ENCODE assay signal across 14 cellular contexts in the genomic region with DNA sequence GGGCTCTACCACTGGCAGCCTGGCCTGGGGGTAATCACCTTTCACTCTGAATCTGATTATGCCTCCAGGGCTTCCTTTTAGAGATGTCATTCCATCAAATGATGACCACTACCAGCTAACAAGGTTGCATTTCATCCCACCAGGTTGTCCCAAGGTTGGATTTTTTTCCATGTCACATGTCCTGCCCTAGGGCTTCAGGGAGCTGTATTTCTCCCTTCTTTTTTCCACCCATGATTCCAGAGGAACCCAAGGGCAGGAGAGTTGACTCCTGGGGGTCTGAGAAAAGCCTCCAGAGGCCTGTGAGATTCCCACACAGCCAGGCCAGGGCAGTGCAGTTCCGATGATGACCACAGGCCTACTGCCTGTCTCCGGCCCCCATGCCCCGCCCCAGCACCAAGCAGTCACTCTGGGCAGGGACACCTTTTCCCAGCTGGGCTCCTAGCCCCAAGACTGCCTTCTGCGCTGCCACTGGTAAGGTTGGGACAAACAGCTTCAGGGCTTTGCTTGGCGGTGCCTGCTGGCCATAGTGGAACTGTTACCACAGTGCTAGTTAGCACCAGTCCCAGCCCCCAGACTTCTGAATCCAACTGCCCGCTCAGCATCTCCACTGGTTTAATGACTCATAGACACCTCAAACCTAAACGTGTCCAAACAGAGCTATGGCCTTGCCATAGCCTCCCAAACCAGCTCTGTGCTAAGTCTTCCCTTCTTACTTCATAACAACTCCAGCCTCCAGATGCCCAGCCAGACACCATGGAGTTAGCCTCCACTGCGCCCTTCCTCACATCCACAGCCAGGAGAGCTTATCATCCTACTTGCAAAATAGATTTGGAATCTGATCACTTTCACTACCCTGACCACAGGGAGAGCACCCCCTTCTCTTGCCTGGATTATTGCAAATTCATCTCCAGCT.
A peak's percentile ranks its signal among the peaks of the same experiment; 100 is the strongest.
DNase-seq lines count a peak whose midpoint lies in the region; ATAC-seq, FAIRE-seq and TF ChIP-seq lines count a peak whose summit lies in the region.
"Had no signal": no experiment of that assay in that cellular context is flagged by ENCODE, and none has a peak within 500 bp of the region (broad histone marks: within the 10 kb centered on the region; RNA-seq: fewer than 3 reads in every experiment).

No MANE protein-coding gene starts in this region.

- H3K4me2 ChIP-seq in K562 (ENCODE audit: insufficient read depth, low read length) = peak overlapping the region; percentile 76

- H3K9me1 ChIP-seq in K562 (ENCODE audit: control insufficient read depth, insufficient read depth, low read length) = no peaks in the 10 kb centered on the region

- in situ Hi-C loops in K562 (cut with MboI) = no loop called here

- H3K9ac ChIP-seq in K562 (ENCODE audit: insufficient read depth in 1 of 2, low read depth in 2 of 2, low read length in 2 of 2) = peak overlapping the region; percentile 18 to 82

- peak overlapping the region; percentile 100 for H3K27ac ChIP-seq in K562 (ENCODE audit: extremely low read depth, low read depth, low read length)
- peak overlapping the region; percentile 55 for H3K27ac ChIP-seq in mesodermal cell (ENCODE audit: low read depth, low read length, severe bottlenecking)
- H3K27ac ChIP-seq: neutrophil, testis had no signal

- H3K4me1 ChIP-seq in K562 (replicated peaks in 1 of 2; ENCODE audit: control insufficient read depth in 2 of 2, insufficient read depth in 2 of 2, low read length in 2 of 2) (peaks cover 71 to 78% of the 10 kb centered on the region in 2 experiments), mesodermal cell (ENCODE audit: control insufficient read depth, insufficient read depth, low read length, poor library complexity, severe bottlenecking) (peaks cover 16% of the 10 kb centered on the region)

- BruUV-seq in K562 (replicated peaks; lab: Mats Ljungman, UMichigan) = no TSS peak

- peak; percentile 74 for ATAC-seq in K562
- ATAC-seq in HG03342 (IDR thresholded peaks at IDR 0.05; ENCODE audit: unreplicated experiment) = no peak

- no peak for TF ChIP-seq POLR2A in K562 (conservative IDR thresholded peaks at IDR 0.05)

- no peaks in the 10 kb centered on the region for H4K20me1 ChIP-seq in K562 (replicated peaks; ENCODE audit: control insufficient read depth, insufficient read depth, low read length)

- POLR2A ChIA-PET in HEK293T (lab: Yijun Ruan, JAX) (no interaction called here), K562 (lab: Yijun Ruan, JAX) (interaction anchor here (0.9 to 1.4 kb wide), 3 partner anchors 8 to 16 kb away, joined by 3 to 8 read pairs (median 4); no protein-coding TSS in a partner anchor)

- CTCF ChIA-PET in HEK293T (lab: Yijun Ruan, JAX) (no interaction called here), K562 (lab: Yijun Ruan, JAX; ENCODE audit: low intra/inter-chr PET ratio) (no interaction called here)

- TF ChIP-seq EP300 in K562 (IDR thresholded peaks at IDR 0.05; ENCODE audit: low read length) = no peak

- no peak overlapping the region for H3K4me3 ChIP-seq in AG10803 (ENCODE audit: low read length)
- H3K4me3 ChIP-seq in K562 = no peak overlapping the region
- H3K4me3 ChIP-seq in mesodermal cell (ENCODE audit: extremely low read depth, insufficient read depth, low read length, poor library complexity, severe bottlenecking) = no peak overlapping the region
- H3K4me3 ChIP-seq: testis had no signal

- TF ChIP-seq RAD21 in K562 (CRISPR knock-in tag; conservative IDR thresholded peaks at IDR 0.05 in 1 of 2, IDR thresholded peaks at IDR 0.05 in 1 of 2) = peak in 1 of 2 experiments; percentile 37; a peak in 1 of 4 replicates

- H3K79me2 ChIP-seq in K562 (ENCODE audit: control insufficient read depth, insufficient read depth, low read length) = peaks cover 56% of the 10 kb centered on the region

- FAIRE-seq in K562 (lab: Jason Lieb, UNC) = no peak

- H3K27me3 ChIP-seq in K562 (ENCODE audit: control insufficient read depth in 2 of 2, insufficient read depth in 2 of 2, low read length in 2 of 2) = no peaks in the 10 kb centered on the region; a peak in 1 of 5 replicates
- H3K27me3 ChIP-seq: neutrophil, testis had no signal

- peak overlapping the region; percentile 69 for H2AFZ ChIP-seq in K562 (ENCODE audit: low read depth, low read length)

- H3K9me3 ChIP-seq in K562 (replicated peaks; ENCODE audit: control insufficient read depth, insufficient read depth, low read depth, low read length) (peaks cover 4% of the 10 kb centered on the region), mesodermal cell (ENCODE audit: control insufficient read depth, low read length) (no peaks in the 10 kb centered on the region)
- H3K9me3 ChIP-seq: neutrophil, testis had no signal

- DNase-seq in AG10803 (ENCODE audit: low read depth) = peak; percentile 33
- DNase-seq in HEK293T (ENCODE audit: extremely low spot score) = peak; percentile 36
- peak; percentile 74 to 75 (median 74) for DNase-seq in K562 (ENCODE audit: extremely low read depth in 1 of 4, low spot score in 3 of 4)
- no peak for DNase-seq in NCI-H2029 (lab: John Stamatoyannopoulos, UW)
- DNase-seq in stimulated activated CD4-positive, alpha-beta T cell treated with anti-CD3 and anti-CD28 coated beads, Interleukin-4, amount 100 ng/mL, for 24 hours = no peak
- no peak for DNase-seq in Ammon's horn (ENCODE audit: low spot score)
- DNase-seq: activated naive CD4-positive, alpha-beta T cell treated with Interleukin-2 at 50 U/mL for 16 hours; NCI-H1092; stimulated activated CD4-positive, alpha-beta T cell treated with anti-CD3 and anti-CD28 coated beads, Interleukin-4, amount 100 ng/mL, for 1 hour; T1000; testis had no signal

- TF ChIP-seq CTCF in AG10803 (conservative IDR thresholded peaks at IDR 0.05; ENCODE audit: low read length) = no peak
- peak; percentile 41 to 57 (median 47); a peak in 5 of 6 replicates for TF ChIP-seq CTCF in K562 (IDR thresholded peaks at IDR 0.05 in 2 of 3, conservative IDR thresholded peaks at IDR 0.05 in 1 of 3; ENCODE audit: insufficient read depth in 2 of 3, low read depth in 1 of 3, low read length in 3 of 3)

- WGBS in K562 (ENCODE audit: insufficient coverage, low coverage, missing lambda C conversion rate) = 41% methylated on average over 8 of the region's 8 CpGs
- WGBS in mesodermal cell (ENCODE audit: insufficient coverage in 2 of 2), 2 experiments = 79 to 82% methylated on average over 8 of the region's 8 CpGs

- intact Hi-C loops in K562 (cut with micrococcal nuclease) = loop anchor here (1.0 to 5.0 kb wide), 4 partner anchors 10 to 39 kb away; no protein-coding TSS in a partner anchor

- H3K36me3 ChIP-seq in K562 (ENCODE audit: control insufficient read depth, insufficient read depth, low read length) (peaks cover 34% of the 10 kb centered on the region), mesodermal cell (ENCODE audit: control insufficient read depth, insufficient read depth, low read length) (no peaks in the 10 kb centered on the region)
- H3K36me3 ChIP-seq: neutrophil had no signal

TF ChIP-seq in HEK293T, 16 proteins besides CTCF, POLR2A, EP300 and RAD21:
- TF ChIP-seq LEF1 (IDR thresholded peaks at IDR 0.05; ENCODE audit: borderline replicate concordance) (no peak), SUZ12 (IDR thresholded peaks at IDR 0.05) (no peak), ARNT (IDR thresholded peaks at IDR 0.05) (no peak), ZNF384 (IDR thresholded peaks at IDR 0.05) (no peak), FOXK2 (IDR thresholded peaks at IDR 0.05) (no peak), ELF4 (IDR thresholded peaks at IDR 0.05) (no peak), TARDBP (IDR thresholded peaks at IDR 0.05) (no peak), BHLHE40 (IDR thresholded peaks at IDR 0.05; ENCODE audit: borderline replicate concordance) (no peak), FOXA1 (IDR thresholded peaks at IDR 0.05) (no peak), NFRKB (IDR thresholded peaks at IDR 0.05) (no peak), CTBP1 (IDR thresholded peaks at IDR 0.05; ENCODE audit: borderline replicate concordance) (no peak), HDGF (IDR thresholded peaks at IDR 0.05; ENCODE audit: borderline replicate concordance) (no peak), SP1 (IDR thresholded peaks at IDR 0.05) (no peak), L3MBTL2 (conservative IDR thresholded peaks at IDR 0.05) (no peak)
- TF ChIP-seq, protein P1, sequence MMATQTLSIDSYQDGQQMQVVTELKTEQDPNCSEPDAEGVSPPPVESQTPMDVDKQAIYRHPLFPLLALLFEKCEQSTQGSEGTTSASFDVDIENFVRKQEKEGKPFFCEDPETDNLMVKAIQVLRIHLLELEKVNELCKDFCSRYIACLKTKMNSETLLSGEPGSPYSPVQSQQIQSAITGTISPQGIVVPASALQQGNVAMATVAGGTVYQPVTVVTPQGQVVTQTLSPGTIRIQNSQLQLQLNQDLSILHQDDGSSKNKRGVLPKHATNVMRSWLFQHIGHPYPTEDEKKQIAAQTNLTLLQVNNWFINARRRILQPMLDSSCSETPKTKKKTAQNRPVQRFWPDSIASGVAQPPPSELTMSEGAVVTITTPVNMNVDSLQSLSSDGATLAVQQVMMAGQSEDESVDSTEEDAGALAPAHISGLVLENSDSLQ (IDR thresholded peaks at IDR 0.05) = no peak

TF ChIP-seq in K562, 482 proteins besides CTCF, POLR2A, EP300 and RAD21 (continues in another document):
- no peak for TF ChIP-seq BHLHE40 (IDR thresholded peaks at IDR 0.05; ENCODE audit: low read length)
- TF ChIP-seq, protein P2, sequence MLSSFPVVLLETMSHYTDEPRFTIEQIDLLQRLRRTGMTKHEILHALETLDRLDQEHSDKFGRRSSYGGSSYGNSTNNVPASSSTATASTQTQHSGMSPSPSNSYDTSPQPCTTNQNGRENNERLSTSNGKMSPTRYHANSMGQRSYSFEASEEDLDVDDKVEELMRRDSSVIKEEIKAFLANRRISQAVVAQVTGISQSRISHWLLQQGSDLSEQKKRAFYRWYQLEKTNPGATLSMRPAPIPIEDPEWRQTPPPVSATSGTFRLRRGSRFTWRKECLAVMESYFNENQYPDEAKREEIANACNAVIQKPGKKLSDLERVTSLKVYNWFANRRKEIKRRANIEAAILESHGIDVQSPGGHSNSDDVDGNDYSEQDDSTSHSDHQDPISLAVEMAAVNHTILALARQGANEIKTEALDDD (IDR thresholded peaks at IDR 0.05) = peak; percentile 92
- TF ChIP-seq SOX6 (IDR thresholded peaks at IDR 0.05) = no peak
- TF ChIP-seq NFE2 (IDR thresholded peaks at IDR 0.05; ENCODE audit: low read depth) = no peak
- 0 out of 2 replicates have a peak, but pooled peaks have one; percentile 14 for TF ChIP-seq ZBTB7A (IDR thresholded peaks at IDR 0.05; ENCODE audit: borderline replicate concordance, control insufficient read depth, low read depth, low read length)

Comparison
In these comparisons a context has a peak if more than half of its experiments do, and no peak if none do; other contexts are left out.
1. DNase-seq: peak in AG10803 (single experiment), HEK293T (single experiment) and K562 (4 of 4); none in NCI-H2029 (single experiment), stimulated activated CD4-positive, alpha-beta T cell treated with anti-CD3 and anti-CD28 coated beads, Interleukin-4, amount 100 ng/mL, for 24 hours (single experiment) and Ammon's horn (single experiment).